8 cellular contexts compared by ENCODE assay signal in genomic region chr19:33819078-33819477, GRCh38. TPM values are rescaled to one million over a fixed set of nuclear protein-coding genes. Genes with fewer than 3 reads are reported as not detected.
DNase-seq lines count a peak whose midpoint lies in the region; ATAC-seq and TF ChIP-seq lines count a peak whose summit lies in the region.
"Not testable (repeated sequence)": the region's sequence is repeated elsewhere in the genome, so short reads cannot be mapped to it uniquely, and the experiment has no call there.

No MANE protein-coding gene starts in this region.

- not testable (repeated sequence) for TF ChIP-seq CTCF in activated B cell treated with CpG ODN at 0.5 μM for 24 hours (IDR thresholded peaks at IDR 0.05); neural progenitor cell (IDR thresholded peaks at IDR 0.05)

- not testable (repeated sequence) for H4K20me1 ChIP-seq in BLaER1; neural progenitor cell (ENCODE audit: low read depth)

- H3K9ac ChIP-seq in BLaER1, result peak overlapping the region; percentile 79
- not testable (repeated sequence) for H3K9ac ChIP-seq in HUES64 (ENCODE audit: low read depth, low read length); neural progenitor cell

- H3K27ac ChIP-seq in BLaER1 (peak overlapping the region; percentile 95), HUES64 (ENCODE audit: low read depth, low read length) (peak overlapping the region; percentile 36; the same call in 1 of the 2 replicates)
- peak overlapping the region; percentile 42 for H3K27ac ChIP-seq in effector memory CD4-positive, alpha-beta T cell (ENCODE audit: insufficient read depth, low read length, poor library complexity, severe bottlenecking)
- H3K27ac ChIP-seq in neural progenitor cell, result not testable (repeated sequence)

- CTCF ChIA-PET in activated B cell treated with CpG ODN at 0.5 μM for 24 hours (lab: Charles Lee), result interaction anchor here (1.1 to 1.9 kb wide), 2 partner anchors 24 to 41 kb away, joined by 4 to 8 read pairs; no protein-coding TSS in a partner anchor
- CTCF ChIA-PET in activated naive CD4-positive, alpha-beta T cell treated with anti-CD3 and anti-CD28 coated beads, Interleukin-2, amount 10 ng/mL, durations not matched to agents 7 days and 5 days (lab: Charles Lee), result interaction anchor here (0.8 to 3.6 kb wide), 5 partner anchors 14 to 277 kb away, joined by 3 to 12 read pairs (median 6); partner anchors contain the start of gene KCTD15

- peaks cover 36% of the 10 kb centered on the region for H3K4me1 Mint-ChIP-seq in activated B cell treated with CpG ODN at 0.5 μM for 24 hours
- peaks cover 40% of the 10 kb centered on the region for H3K4me1 Mint-ChIP-seq in activated naive CD4-positive, alpha-beta T cell treated with anti-CD3 and anti-CD28 coated beads, Interleukin-2, amount 10 ng/mL, durations not matched to agents 7 days and 5 days
- H3K4me1 Mint-ChIP-seq in immature natural killer cell, result peaks cover 0 to 12% of the 10 kb centered on the region in 2 donors
- peaks cover 46% of the 10 kb centered on the region for H3K4me1 Mint-ChIP-seq in neural progenitor cell
- H3K4me1 Mint-ChIP-seq in stimulated activated naive CD8-positive, alpha-beta T cell treated with anti-CD3 and anti-CD28 coated beads, Interleukin-15, amount 100 ng/mL, for 72 hours, result peaks cover 28% of the 10 kb centered on the region

- H3K27me3 Mint-ChIP-seq in activated B cell treated with CpG ODN at 0.5 μM for 24 hours; neural progenitor cell (ENCODE audit: insufficient read depth, low read depth): not testable (repeated sequence)
- H3K27me3 Mint-ChIP-seq in activated naive CD4-positive, alpha-beta T cell treated with anti-CD3 and anti-CD28 coated beads, Interleukin-2, amount 10 ng/mL, durations not matched to agents 7 days and 5 days, result peaks cover 50% of the 10 kb centered on the region
- H3K27me3 Mint-ChIP-seq in immature natural killer cell (ENCODE audit: low read depth in 3 of 3), result peaks cover 4 to 24% (median 11%) of the 10 kb centered on the region in 3 donors
- H3K27me3 Mint-ChIP-seq in stimulated activated naive CD8-positive, alpha-beta T cell treated with anti-CD3 and anti-CD28 coated beads, Interleukin-15, amount 100 ng/mL, for 72 hours, result peaks cover 28% of the 10 kb centered on the region

- H3K27ac Mint-ChIP-seq in activated B cell treated with CpG ODN at 0.5 μM for 24 hours, result not testable (repeated sequence)
- H3K27ac Mint-ChIP-seq in activated naive CD4-positive, alpha-beta T cell treated with anti-CD3 and anti-CD28 coated beads, Interleukin-2, amount 10 ng/mL, durations not matched to agents 7 days and 5 days, result peak overlapping the region; percentile 68
- H3K27ac Mint-ChIP-seq in immature natural killer cell (peak overlapping the region in 1 of 6 donors; percentile 30), neural progenitor cell (peak overlapping the region; percentile 98)
- H3K27ac Mint-ChIP-seq in stimulated activated naive CD8-positive, alpha-beta T cell treated with anti-CD3 and anti-CD28 coated beads, Interleukin-15, amount 100 ng/mL, for 72 hours, result peak overlapping the region in 1 of 2 donors; percentile 73

- POLR2A ChIA-PET in activated B cell treated with CpG ODN at 0.5 μM for 24 hours (lab: Charles Lee), result interaction anchor here (1.0 kb wide), 1 partner anchor 22 kb away, joined by 3 read pairs; no protein-coding TSS in a partner anchor

- not testable (repeated sequence) for H3K9me3 ChIP-seq in BLaER1; HUES64 (ENCODE audit: insufficient read depth, low read depth, low read length); effector memory CD4-positive, alpha-beta T cell (ENCODE audit: control insufficient read depth, low read length); neural progenitor cell (ENCODE audit: low read depth)

- H3K9me3 Mint-ChIP-seq in activated B cell treated with CpG ODN at 0.5 μM for 24 hours; activated naive CD4-positive, alpha-beta T cell treated with anti-CD3 and anti-CD28 coated beads, Interleukin-2, amount 10 ng/mL, durations not matched to agents 7 days and 5 days; immature natural killer cell; neural progenitor cell; stimulated activated naive CD8-positive, alpha-beta T cell treated with anti-CD3 and anti-CD28 coated beads, Interleukin-15, amount 100 ng/mL, for 72 hours: not testable (repeated sequence)

- H3K4me2 ChIP-seq in BLaER1 (peak overlapping the region; percentile 98), neural progenitor cell (peak overlapping the region; percentile 84)

- intact Hi-C loops in activated B cell treated with CpG ODN at 0.5 μM for 24 hours (cut with micrococcal nuclease), result not testable (repeated sequence)

- not testable (repeated sequence) for H2AFZ ChIP-seq in neural progenitor cell (replicated peaks)

- H3K4me1 ChIP-seq in BLaER1 (peaks cover 77% of the 10 kb centered on the region), neural progenitor cell (peaks cover 13% of the 10 kb centered on the region)
- not testable (repeated sequence) for H3K4me1 ChIP-seq in HUES64 (ENCODE audit: insufficient read depth, low read length)
- peaks cover 20% of the 10 kb centered on the region for H3K4me1 ChIP-seq in effector memory CD4-positive, alpha-beta T cell (ENCODE audit: control insufficient read depth, insufficient read depth, low read length, poor library complexity, severe bottlenecking)

- not testable (repeated sequence) for H3K36me3 Mint-ChIP-seq in activated B cell treated with CpG ODN at 0.5 μM for 24 hours (ENCODE audit: low read depth); activated naive CD4-positive, alpha-beta T cell treated with anti-CD3 and anti-CD28 coated beads, Interleukin-2, amount 10 ng/mL, durations not matched to agents 7 days and 5 days; immature natural killer cell; neural progenitor cell

- 86% methylated on average over 7 of the region's 7 CpGs for WGBS in HUES64

- not testable (repeated sequence) for H3K36me3 ChIP-seq in BLaER1; HUES64 (ENCODE audit: insufficient read depth, low read length); effector memory CD4-positive, alpha-beta T cell (ENCODE audit: control insufficient read depth, insufficient read depth, low read length); neural progenitor cell

- peaks cover 15% of the 10 kb centered on the region for H3F3A ChIP-seq in neural progenitor cell (ENCODE audit: low read depth)

- peak overlapping the region; percentile 65 for H3K4me3 ChIP-seq in BLaER1
- H3K4me3 ChIP-seq in HUES64 (ENCODE audit: low read length), result peak overlapping the region; percentile 55; the same call in 1 of the 2 replicates
- not testable (repeated sequence) for H3K4me3 ChIP-seq in effector memory CD4-positive, alpha-beta T cell (ENCODE audit: insufficient read depth, low read depth, low read length, poor library complexity, severe bottlenecking)
- peak overlapping the region; percentile 44 for H3K4me3 ChIP-seq in neural progenitor cell

- not testable (repeated sequence) for ATAC-seq in activated B cell treated with CpG ODN at 0.5 μM for 24 hours (ENCODE audit: low read depth); stimulated activated naive CD8-positive, alpha-beta T cell treated with anti-CD3 and anti-CD28 coated beads, Interleukin-15, amount 100 ng/mL, for 72 hours

- H3K27me3 ChIP-seq in BLaER1; HUES64 (ENCODE audit: insufficient read depth, low read length); effector memory CD4-positive, alpha-beta T cell (replicated peaks; ENCODE audit: control insufficient read depth, insufficient read depth, low read length, poor library complexity, severe bottlenecking); neural progenitor cell: not testable (repeated sequence)

- not testable (repeated sequence) for DNase-seq in activated B cell treated with CpG ODN at 0.5 μM for 24 hours; activated naive CD4-positive, alpha-beta T cell treated with anti-CD3 and anti-CD28 coated beads, Interleukin-2, amount 10 ng/mL, durations not matched to agents 7 days and 5 days; effector memory CD4-positive, alpha-beta T cell; immature natural killer cell; neural progenitor cell (ENCODE audit: low spot score); stimulated activated naive CD8-positive, alpha-beta T cell treated with anti-CD3 and anti-CD28 coated beads, Interleukin-15, amount 100 ng/mL, for 72 hours

- H3K4me3 Mint-ChIP-seq in activated B cell treated with CpG ODN at 0.5 μM for 24 hours (peak overlapping the region; percentile 72), immature natural killer cell (peak overlapping the region; percentile 38 to 73 (median 60)), neural progenitor cell (peak overlapping the region; percentile 80)
- H3K4me3 Mint-ChIP-seq in activated naive CD4-positive, alpha-beta T cell treated with anti-CD3 and anti-CD28 coated beads, Interleukin-2, amount 10 ng/mL, durations not matched to agents 7 days and 5 days, result peak overlapping the region; percentile 48
- H3K4me3 Mint-ChIP-seq in stimulated activated naive CD8-positive, alpha-beta T cell treated with anti-CD3 and anti-CD28 coated beads, Interleukin-15, amount 100 ng/mL, for 72 hours, result peak overlapping the region; percentile 73 to 93

- not testable (repeated sequence) for H3K79me2 ChIP-seq in neural progenitor cell (ENCODE audit: low read depth)

RNA-seq across cellular contexts. Expression of gene KCTD15, which starts 22.4 kb away (rescaled TPM):
- 32.5 TPM for polyA plus RNA-seq in HUES64 (2013, experiment 1 of 2)
- polyA plus RNA-seq in HUES64 (2013, experiment 2 of 2), result 30.8 TPM
- total RNA-seq in activated B cell treated with CpG ODN at 0.5 μM for 24 hours (2.7 TPM in 2 replicates), neural progenitor cell (ENCODE audit: low replicate concordance) (26.4 and 84.4 TPM in 2 replicates)
- not detected for polyA plus RNA-seq in immature natural killer cell
